Comparison of ENCODE assay signal across 26 cellular contexts in the genomic region with DNA sequence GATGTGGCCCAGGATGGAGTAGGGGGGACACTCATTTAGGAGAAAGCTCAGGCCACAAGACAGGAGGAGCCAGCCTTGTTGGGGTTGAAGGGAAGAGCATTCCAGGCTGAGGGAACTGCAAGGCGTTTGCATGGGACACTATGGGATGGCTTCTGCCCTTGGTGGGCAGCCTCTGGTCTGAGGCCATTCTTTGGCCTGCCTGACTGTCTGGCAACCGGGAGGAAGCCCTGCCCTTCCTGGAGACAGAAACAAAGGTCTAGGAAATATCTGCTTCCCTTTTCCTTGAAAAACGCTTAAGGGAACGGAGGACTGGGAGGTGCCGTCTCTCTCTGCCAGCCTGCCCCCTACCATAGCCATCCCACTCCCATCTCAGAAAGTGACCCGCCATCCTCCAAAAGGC. TPM values are rescaled to one million over a fixed set of nuclear protein-coding genes. Genes with fewer than 3 reads are reported as not detected.
DNase-seq lines count a peak whose midpoint lies in the region; ATAC-seq and TF ChIP-seq lines count a peak whose summit lies in the region.
"Had no signal": no experiment of that assay in that cellular context is flagged by ENCODE, and none has a peak within 500 bp of the region (broad histone marks: within the 10 kb centered on the region; RNA-seq: fewer than 3 reads in every experiment).

No MANE protein-coding gene starts in this region.

- WGBS in trophoblast cell (ENCODE audit: extremely low coverage, insufficient coverage, insufficient read length) = no CpG with 5 or more reads among the region's 6 CpGs
- WGBS in upper lobe of left lung, 2 donors = 47 to 80% methylated on average over 1 to 6 of the region's 6 CpGs

- no peak overlapping the region for H3K4ac ChIP-seq in trophoblast cell (ENCODE audit: low read depth, low read length)

- H2AK5ac ChIP-seq in trophoblast cell (ENCODE audit: low read length) = no peak overlapping the region

- H3K14ac ChIP-seq in trophoblast cell (ENCODE audit: low read length) = no peak overlapping the region

- H3K23ac ChIP-seq in trophoblast cell (ENCODE audit: low read length) = no peak overlapping the region

- no peaks in the 10 kb centered on the region for H3K36me3 Mint-ChIP-seq in activated naive CD4-positive, alpha-beta T cell treated with anti-CD3 and anti-CD28 coated beads, Interleukin-2, amount 50 U/mL, for 24 hours
- peaks cover 5% of the 10 kb centered on the region for H3K36me3 Mint-ChIP-seq in activated naive CD4-positive, alpha-beta T cell treated with anti-CD3 and anti-CD28 coated beads for 36 hours (ENCODE audit: low read depth)
- H3K36me3 Mint-ChIP-seq: immature natural killer cell had no signal

- no peak overlapping the region for H3K4me3 ChIP-seq in trophoblast cell (ENCODE audit: low read depth, low read length)
- H3K4me3 ChIP-seq in upper lobe of left lung = no peak overlapping the region
- H3K4me3 ChIP-seq: adrenal gland, breast epithelium, coronary artery, SK-N-MC had no signal

- peak in 1 of 4 donors; percentile 26 for TF ChIP-seq POLR2A in upper lobe of left lung (IDR thresholded peaks at IDR 0.05)

- no peak overlapping the region for H4K12ac ChIP-seq in trophoblast cell (ENCODE audit: low read depth, low read length)

- peak in 1 of 4 donors; percentile 53 for TF ChIP-seq EP300 in upper lobe of left lung (IDR thresholded peaks at IDR 0.05)

- no peak for TF ChIP-seq CTCF in upper lobe of left lung (IDR thresholded peaks at IDR 0.05)

- no peak overlapping the region for H2BK5ac ChIP-seq in trophoblast cell (ENCODE audit: low read depth, low read length, poor library complexity)

- H2BK120ac ChIP-seq in trophoblast cell (ENCODE audit: insufficient read depth, low read length, poor library complexity) = no peak overlapping the region

- H3K36me3 ChIP-seq in trophoblast cell (ENCODE audit: control insufficient read depth in 1 of 2, insufficient read depth in 2 of 2, low read length in 2 of 2) (no peaks in the 10 kb centered on the region), upper lobe of left lung (peaks cover 0 to 5% (median 0%) of the 10 kb centered on the region in 4 donors)
- H3K36me3 ChIP-seq: adrenal gland, breast epithelium, neutrophil, WERI-Rb-1 had no signal

- H3K4me3 Mint-ChIP-seq in activated naive CD4-positive, alpha-beta T cell treated with anti-CD3 and anti-CD28 coated beads, Interleukin-2, amount 50 U/mL, for 24 hours = no peak overlapping the region
- H3K4me3 Mint-ChIP-seq in activated naive CD4-positive, alpha-beta T cell treated with anti-CD3 and anti-CD28 coated beads for 36 hours = no peak overlapping the region

- no peaks in the 10 kb centered on the region for H3K79me2 ChIP-seq in trophoblast cell (ENCODE audit: control insufficient read depth, insufficient read depth, low read length, poor library complexity)

- no peak overlapping the region for H3K18ac ChIP-seq in trophoblast cell (ENCODE audit: low read length)

- H4K91ac ChIP-seq in trophoblast cell (ENCODE audit: low read depth, low read length) = no peak overlapping the region

- CTCF ChIA-PET in activated naive CD4-positive, alpha-beta T cell treated with anti-CD3 and anti-CD28 coated beads for 36 hours (lab: Charles Lee) = interaction anchor here (2.8 to 5.4 kb wide), 4 partner anchors 8 to 169 kb away, joined by 11 to 85 read pairs (median 58); no protein-coding TSS in a partner anchor

- no peak overlapping the region for H2BK12ac ChIP-seq in trophoblast cell (ENCODE audit: low read length)

- no peak overlapping the region for H2AFZ ChIP-seq in trophoblast cell (ENCODE audit: insufficient read depth, low read length, poor library complexity)

- DNase-seq in activated naive CD4-positive, alpha-beta T cell treated with anti-CD3 and anti-CD28 coated beads for 36 hours = no peak
- peak; percentile 48 for DNase-seq in left ventricle myocardium superior
- DNase-seq in trophoblast cell = no peak
- peak in 1 of 2 donors; percentile 40 for DNase-seq in upper lobe of left lung
- no peak for DNase-seq in C1 segment of cervical spinal cord (lab: John Stamatoyannopoulos, UW)
- DNase-seq in amygdala (lab: John Stamatoyannopoulos, UW) = no peak
- DNase-seq: 8988T; activated CD4-positive, alpha-beta T cell treated with anti-CD3 and anti-CD28 coated beads, Interleukin-2, amount 50 U/mL, for 1 hour; activated CD8-positive, alpha-beta memory T cell treated with anti-CD3 and anti-CD28 coated beads, Interleukin-2, amount 50 U/mL, for 48 hours; activated effector memory CD4-positive, alpha-beta T cell treated with Interleukin-2 at 50 U/mL for 16 hours; AML-193; immature natural killer cell; KBM-7; MM.1S; NCI-H1436 treated with DMSO at 0.1 percent for 48 hours; NCI-H526; stimulated activated CD4-positive, alpha-beta T cell treated with anti-CD3 and anti-CD28 coated beads, Interleukin-12 subunit alpha, Interleukin-12 subunit beta, amount 100 ng/mL, for 4 hours; WERI-Rb-1 had no signal

- H3K27ac Mint-ChIP-seq in activated naive CD4-positive, alpha-beta T cell treated with anti-CD3 and anti-CD28 coated beads, Interleukin-2, amount 50 U/mL, for 24 hours = peak overlapping the region; percentile 38
- no peak overlapping the region for H3K27ac Mint-ChIP-seq in activated naive CD4-positive, alpha-beta T cell treated with anti-CD3 and anti-CD28 coated beads for 36 hours

- no peaks in the 10 kb centered on the region for H3K27me3 Mint-ChIP-seq in activated naive CD4-positive, alpha-beta T cell treated with anti-CD3 and anti-CD28 coated beads, Interleukin-2, amount 50 U/mL, for 24 hours
- H3K27me3 Mint-ChIP-seq in activated naive CD4-positive, alpha-beta T cell treated with anti-CD3 and anti-CD28 coated beads for 36 hours (ENCODE audit: low read depth) = no peaks in the 10 kb centered on the region

- H3K4me1 Mint-ChIP-seq in activated naive CD4-positive, alpha-beta T cell treated with anti-CD3 and anti-CD28 coated beads, Interleukin-2, amount 50 U/mL, for 24 hours = peaks cover 14% of the 10 kb centered on the region
- peaks cover 27% of the 10 kb centered on the region for H3K4me1 Mint-ChIP-seq in activated naive CD4-positive, alpha-beta T cell treated with anti-CD3 and anti-CD28 coated beads for 36 hours (ENCODE audit: low read depth)

- H3K27ac ChIP-seq in trophoblast cell (ENCODE audit: low read depth, low read length) (no peak overlapping the region), upper lobe of left lung (peak overlapping the region; percentile 94 to 98 (median 98))
- H3K27ac ChIP-seq: neutrophil, SK-N-MC, WERI-Rb-1 had no signal

- intact Hi-C loops in activated naive CD4-positive, alpha-beta T cell treated with anti-CD3 and anti-CD28 coated beads for 36 hours (cut with micrococcal nuclease) = no loop called here
- intact Hi-C loops in left ventricle myocardium superior (cut with micrococcal nuclease) = loop anchor here (5.0 kb wide), 1 partner anchor 119 kb away; no protein-coding TSS in a partner anchor

- peaks cover 2% of the 10 kb centered on the region for H3K79me1 ChIP-seq in trophoblast cell (ENCODE audit: low read length)

- no peak overlapping the region for H3K9ac ChIP-seq in trophoblast cell (ENCODE audit: low read length)

- no peaks in the 10 kb centered on the region for H3K9me3 Mint-ChIP-seq in activated naive CD4-positive, alpha-beta T cell treated with anti-CD3 and anti-CD28 coated beads, Interleukin-2, amount 50 U/mL, for 24 hours
- no peaks in the 10 kb centered on the region for H3K9me3 Mint-ChIP-seq in activated naive CD4-positive, alpha-beta T cell treated with anti-CD3 and anti-CD28 coated beads for 36 hours
- H3K9me3 Mint-ChIP-seq: immature natural killer cell had no signal

- ATAC-seq in left ventricle myocardium superior = peak; percentile 18
- no peak for ATAC-seq in upper lobe of left lung (ENCODE audit: low FRiP score in 2 of 2)
- no peak for ATAC-seq in HG03378 (IDR thresholded peaks at IDR 0.05; ENCODE audit: unreplicated experiment)

- peak overlapping the region; percentile 21 for H4K8ac ChIP-seq in trophoblast cell (ENCODE audit: low read depth, low read length)

- H3K27me3 ChIP-seq in trophoblast cell (ENCODE audit: insufficient read depth, low read length) (no peaks in the 10 kb centered on the region), upper lobe of left lung (no peaks in the 10 kb centered on the region)
- H3K27me3 ChIP-seq: adrenal gland, breast epithelium, neutrophil had no signal

- H3K4me2 ChIP-seq in trophoblast cell (ENCODE audit: low read length) = no peak overlapping the region

- H3K4me1 ChIP-seq in trophoblast cell (ENCODE audit: control insufficient read depth in 1 of 2, insufficient read depth in 2 of 2, low read length in 2 of 2) = peaks cover 13 to 14% of the 10 kb centered on the region in 2 experiments
- peaks cover 31 to 57% (median 41%) of the 10 kb centered on the region in 4 donors for H3K4me1 ChIP-seq in upper lobe of left lung
- H3K4me1 ChIP-seq: breast epithelium had no signal

- no peaks in the 10 kb centered on the region for H3K9me3 ChIP-seq in trophoblast cell (ENCODE audit: insufficient read depth, low read depth, low read length)
- no peaks in the 10 kb centered on the region for H3K9me3 ChIP-seq in upper lobe of left lung
- H3K9me3 ChIP-seq: adrenal gland, breast epithelium, neutrophil had no signal

RNA-seq across cellular contexts. Expression of a gene that starts 2.8 kb away (rescaled TPM):
- total RNA-seq in activated naive CD4-positive, alpha-beta T cell treated with anti-CD3 and anti-CD28 coated beads for 36 hours = 10 to 100 TPM; 11.5 to 12.0 TPM
- total RNA-seq in left ventricle myocardium superior (7.3 TPM), upper lobe of left lung (100 to 1,000 TPM; 190 to 791 (median 356) TPM)
- 1.5 and 1.7 TPM in 2 replicates for polyA plus RNA-seq in trophoblast cell (2013)

RNA-seq across cellular contexts. Expression of a gene that starts 16.1 kb away (rescaled TPM):
- 100 to 1,000 TPM; 115 to 116 TPM for total RNA-seq in activated naive CD4-positive, alpha-beta T cell treated with anti-CD3 and anti-CD28 coated beads for 36 hours
- 71.2 TPM for total RNA-seq in left ventricle myocardium superior
- 36.6 and 36.8 TPM in 2 replicates for polyA plus RNA-seq in trophoblast cell (2013)
- total RNA-seq in upper lobe of left lung = 10 to 100 TPM; 23.0 to 70.8 (median 45.0) TPM

RNA-seq across cellular contexts. Expression of a gene that starts 18.7 kb away (rescaled TPM):
- total RNA-seq in activated naive CD4-positive, alpha-beta T cell treated with anti-CD3 and anti-CD28 coated beads for 36 hours = not detected
- 0.52 TPM for total RNA-seq in left ventricle myocardium superior
- 0.03 and 0.07 TPM in 2 replicates for polyA plus RNA-seq in trophoblast cell (2013)
- total RNA-seq in upper lobe of left lung = 10 to 100 TPM in 5 of 6 donors, 1 to 10 TPM in 1; 6.3 to 24.3 (median 12.0) TPM
- total RNA-seq: lung microvascular endothelial cell had no signal

RNA-seq across cellular contexts. Expression of a gene that starts 21.7 kb away (rescaled TPM):
- under 1 TPM; 0.72 to 0.81 TPM for total RNA-seq in activated naive CD4-positive, alpha-beta T cell treated with anti-CD3 and anti-CD28 coated beads for 36 hours
- total RNA-seq in left ventricle myocardium superior (0.32 TPM), upper lobe of left lung (100 to 1,000 TPM in 1 of 6 donors, 10 to 100 TPM in 5; 19.5 to 102 (median 27.2) TPM)
- polyA plus RNA-seq in trophoblast cell (2013) = 0.15 and 0.17 TPM in 2 replicates
- polyA plus RNA-seq: immature natural killer cell had no signal

RNA-seq across cellular contexts. Expression of a gene that starts 36.9 kb away (rescaled TPM):
- 1 to 10 TPM; 3.4 TPM for total RNA-seq in activated naive CD4-positive, alpha-beta T cell treated with anti-CD3 and anti-CD28 coated beads for 36 hours
- total RNA-seq in left ventricle myocardium superior (5.3 TPM), upper lobe of left lung (10 to 100 TPM in 4 of 6 donors, 1 to 10 TPM in 2; 9.1 to 30.0 (median 16.0) TPM)
- polyA plus RNA-seq in trophoblast cell (2013) = 20.2 and 22.2 TPM in 2 replicates

Comparison
In these comparisons a context has a peak if more than half of its experiments do, and no peak if none do; other contexts are left out.
1. RNA of a gene that starts 2.8 kb away (total RNA-seq): 190 to 791 TPM in upper lobe of left lung; 11.5 to 12.0 TPM in activated naive CD4-positive, alpha-beta T cell treated with anti-CD3 and anti-CD28 coated beads for 36 hours and 7.3 TPM in left ventricle myocardium superior (single experiment); every median in the first group is over 10 times any median in the second.